14 cellular contexts compared by ENCODE assay signal in the genomic region with DNA sequence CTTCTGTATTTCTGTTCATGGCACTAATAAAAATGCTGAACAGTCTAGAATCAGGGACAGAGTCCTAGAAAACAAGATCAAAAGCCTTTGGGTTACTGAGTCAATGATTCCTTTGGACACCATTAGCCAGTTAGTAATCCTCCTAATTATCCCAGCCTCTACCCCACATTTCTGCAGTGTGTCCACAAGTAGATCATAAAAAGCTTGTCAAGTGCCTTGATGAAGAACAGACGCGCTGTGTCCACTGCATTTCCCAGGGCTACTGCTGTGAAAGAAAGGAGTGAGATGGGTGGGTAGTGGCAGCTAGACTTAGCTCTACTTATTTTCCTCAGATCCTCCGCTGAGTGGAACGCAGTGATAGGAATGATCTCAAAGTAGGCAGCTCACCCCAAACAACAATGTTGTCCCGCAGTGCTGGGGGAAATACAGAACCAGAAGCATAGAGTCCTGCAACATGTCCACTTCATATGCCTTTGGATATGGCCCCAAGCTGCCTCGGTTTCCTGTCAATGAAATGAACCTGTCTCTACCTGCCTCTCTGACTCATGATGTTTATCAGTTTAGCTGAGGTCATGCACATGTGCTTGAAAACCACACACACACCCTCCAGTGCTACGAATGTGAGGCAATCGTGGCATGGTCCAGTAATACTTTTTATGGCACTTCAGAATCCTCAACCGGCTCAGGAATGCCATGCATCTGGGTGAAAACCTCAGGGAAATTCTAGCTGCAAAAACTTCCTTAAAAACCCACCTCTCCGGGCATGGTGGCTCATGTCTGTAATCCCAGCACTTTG.
DNase-seq lines count a peak whose midpoint lies in the region; ATAC-seq and TF ChIP-seq lines count a peak whose summit lies in the region.
"Had no signal": no experiment of that assay in that cellular context is flagged by ENCODE, and none has a peak within 500 bp of the region (broad histone marks: within the 10 kb centered on the region; RNA-seq: fewer than 3 reads in every experiment).

No MANE protein-coding gene starts in this region.

- no peaks in the 10 kb centered on the region for H3K9me3 ChIP-seq in mucosa of descending colon
- H3K9me3 ChIP-seq: neutrophil had no signal

- peaks cover 0 to 22% (median 0%) of the 10 kb centered on the region in 45 donors for H3K27me3 ChIP-seq in dorsolateral prefrontal cortex

- peak; percentile 95 for DNase-seq in AG10803 (ENCODE audit: low read depth)
- DNase-seq in HS-5 (ENCODE audit: low read depth), result peak; percentile 73
- peak; percentile 88 for DNase-seq in astrocyte of the hippocampus (ENCODE audit: low read depth, low spot score)
- DNase-seq in mucosa of descending colon, result no peak
- DNase-seq in dorsolateral prefrontal cortex, result no peak
- DNase-seq in T-helper 2 cell, result no peak
- DNase-seq: C1 segment of cervical spinal cord, caudate nucleus, GOT3, head of caudate nucleus, NCI-H2171 had no signal

- no peaks in the 10 kb centered on the region for H3K36me3 ChIP-seq in mucosa of descending colon (ENCODE audit: low read depth)
- H3K36me3 ChIP-seq: neutrophil had no signal

- H3K27ac ChIP-seq in dorsolateral prefrontal cortex, result no peak overlapping the region
- H3K27ac ChIP-seq: neutrophil had no signal

- intact Hi-C loops in mucosa of descending colon (cut with DNase I, micrococcal nuclease) (no loop called here), dorsolateral prefrontal cortex (cut with DNase I) (no loop called here)

- ATAC-seq in mucosa of descending colon (peak; percentile 32), HG02981 (IDR thresholded peaks at IDR 0.05; ENCODE audit: unreplicated experiment) (no peak), GM18519 (IDR thresholded peaks at IDR 0.05; ENCODE audit: low FRiP score, unreplicated experiment) (no peak)

- H3K4me3 ChIP-seq in AG10803 (ENCODE audit: low read length) (no peak overlapping the region), mucosa of descending colon (no peak overlapping the region), dorsolateral prefrontal cortex (no peak overlapping the region)

- TF ChIP-seq CTCF in AG10803 (conservative IDR thresholded peaks at IDR 0.05; ENCODE audit: low read length) (no peak), mucosa of descending colon (IDR thresholded peaks at IDR 0.05) (no peak), dorsolateral prefrontal cortex (IDR thresholded peaks at IDR 0.05 in 54 of 56, conservative IDR thresholded peaks at IDR 0.05 in 2 of 56; ENCODE audit: low read depth in 1 of 56, partially characterized antibody in 56 of 56) (no peak)

- peaks cover 3% of the 10 kb centered on the region for H3K4me1 ChIP-seq in mucosa of descending colon (ENCODE audit: low read depth)

Comparison
In these comparisons a context has a peak if more than half of its experiments do, and no peak if none do; other contexts are left out.
1. DNase-seq: peak in AG10803 (single experiment), HS-5 (single experiment) and astrocyte of the hippocampus (single experiment); none in mucosa of descending colon (0 of 3), dorsolateral prefrontal cortex (0 of 10) and T-helper 2 cell (0 of 5).